8 cellular contexts compared by ENCODE assay signal in the genomic region with DNA sequence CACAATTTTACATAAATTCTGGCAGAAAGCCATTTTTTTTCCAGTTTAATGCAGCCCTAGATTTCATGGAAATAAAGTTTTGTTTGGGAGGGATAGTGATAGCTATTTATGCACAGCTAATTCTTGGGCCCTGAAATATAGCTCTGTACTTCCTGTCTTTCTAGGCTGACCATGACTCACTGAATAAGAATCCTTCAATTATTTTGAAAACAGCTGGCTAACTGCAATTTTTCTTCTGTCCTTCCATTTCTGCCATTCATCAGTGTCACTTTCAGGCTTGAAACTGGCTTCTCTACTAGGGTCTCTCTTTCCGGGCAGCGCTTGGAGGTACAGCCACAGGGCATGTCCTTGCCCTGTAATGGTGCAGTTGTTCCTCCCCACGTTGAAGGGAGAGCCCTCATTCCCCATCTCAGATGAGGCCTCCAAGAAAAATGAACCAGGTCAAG.
DNase-seq lines count a peak whose midpoint lies in the region; ATAC-seq, FAIRE-seq and TF ChIP-seq lines count a peak whose summit lies in the region.
"Had no signal": no experiment of that assay in that cellular context is flagged by ENCODE, and none has a peak within 500 bp of the region (broad histone marks: within the 10 kb centered on the region; RNA-seq: fewer than 3 reads in every experiment).

No MANE protein-coding gene starts in this region.

- no peak overlapping the region for H3K27ac ChIP-seq in K562 (ENCODE audit: extremely low read depth, low read depth, low read length)
- H3K27ac ChIP-seq in keratinocyte (ENCODE audit: control insufficient read depth, insufficient read depth, low read length): no peak overlapping the region
- peak overlapping the region; percentile 3 to 63 (median 30) for H3K27ac ChIP-seq in transverse colon

- H3K27me3 ChIP-seq in K562 (ENCODE audit: control insufficient read depth in 2 of 2, insufficient read depth in 2 of 2, low read length in 2 of 2): no peaks in the 10 kb centered on the region; a peak in 1 of 5 replicates
- no peaks in the 10 kb centered on the region for H3K27me3 ChIP-seq in keratinocyte (ENCODE audit: control insufficient read depth, extremely low read depth, insufficient read depth, low read length)
- no peaks in the 10 kb centered on the region for H3K27me3 ChIP-seq in transverse colon

- CTCF ChIA-PET in K562 (lab: Yijun Ruan, JAX; ENCODE audit: low intra/inter-chr PET ratio): no interaction called here

- H3K9me3 ChIP-seq in K562 (replicated peaks; ENCODE audit: control insufficient read depth, insufficient read depth, low read depth, low read length) (peaks cover 8% of the 10 kb centered on the region), keratinocyte (ENCODE audit: control insufficient read depth, low read depth, low read length) (peaks cover 4% of the 10 kb centered on the region), transverse colon (peaks cover 7 to 10% of the 10 kb centered on the region in 2 donors)

- peaks cover 7% of the 10 kb centered on the region for H3K9me3 Mint-ChIP-seq in activated T-helper 17 cell treated with anti-CD3 and anti-CD28 coated beads, Interleukin-2, amount 50 U/mL, for 72 hours

- TF ChIP-seq RAD21 in K562 (CRISPR knock-in tag; conservative IDR thresholded peaks at IDR 0.05 in 1 of 2, IDR thresholded peaks at IDR 0.05 in 1 of 2): no peak

- H3K36me3 Mint-ChIP-seq in activated T-helper 17 cell treated with anti-CD3 and anti-CD28 coated beads, Interleukin-2, amount 50 U/mL, for 72 hours (ENCODE audit: low read depth): no peaks in the 10 kb centered on the region

- BruUV-seq in K562 (replicated peaks; lab: Mats Ljungman, UMichigan): no TSS peak

- FAIRE-seq in K562 (lab: Jason Lieb, UNC) (no peak), keratinocyte (lab: Jason Lieb, UNC) (peak; percentile 70)

- no peak overlapping the region for H3K9ac ChIP-seq in K562 (ENCODE audit: insufficient read depth in 1 of 2, low read depth in 2 of 2, low read length in 2 of 2)
- H3K9ac ChIP-seq in keratinocyte (ENCODE audit: control insufficient read depth, extremely low read depth, insufficient read depth, low read length): no peak overlapping the region

- TF ChIP-seq CTCF in K562 (IDR thresholded peaks at IDR 0.05 in 2 of 3, conservative IDR thresholded peaks at IDR 0.05 in 1 of 3; ENCODE audit: insufficient read depth in 2 of 3, low read depth in 1 of 3, low read length in 3 of 3): no peak
- TF ChIP-seq CTCF in keratinocyte (optimal IDR thresholded peaks at IDR 0.05 in 1 of 3, IDR thresholded peaks at IDR 0.05 in 1 of 3, conservative IDR thresholded peaks at IDR 0.05 in 1 of 3; ENCODE audit: extremely low read depth in 1 of 3, insufficient read depth in 2 of 3, low read length in 3 of 3): no peak
- no peak for TF ChIP-seq CTCF in transverse colon (IDR thresholded peaks at IDR 0.05)

- TF ChIP-seq POLR2A in K562 (conservative IDR thresholded peaks at IDR 0.05): no peak
- TF ChIP-seq POLR2A in transverse colon (IDR thresholded peaks at IDR 0.05): no peak

- H3K27me3 Mint-ChIP-seq in activated T-helper 17 cell treated with anti-CD3 and anti-CD28 coated beads, Interleukin-2, amount 50 U/mL, for 72 hours: no peaks in the 10 kb centered on the region

- peak; percentile 86 for DNase-seq in HT1080 (ENCODE audit: low read depth)
- DNase-seq in K562 (ENCODE audit: extremely low read depth in 1 of 4, low spot score in 3 of 4): no peak
- DNase-seq in keratinocyte (ENCODE audit: low read depth, low spot score): no peak
- DNase-seq in transverse colon: no peak
- DNase-seq in D341Med (ENCODE audit: low spot score): no peak
- no peak for DNase-seq in GDM1 (lab: John Stamatoyannopoulos, UW)

- no peak overlapping the region for H3K4me3 Mint-ChIP-seq in activated T-helper 17 cell treated with anti-CD3 and anti-CD28 coated beads, Interleukin-2, amount 50 U/mL, for 72 hours

- intact Hi-C loops in K562 (cut with micrococcal nuclease) (no loop called here), transverse colon (cut with DNase I; ENCODE audit: low total_unique reads) (no loop called here)

- no peak overlapping the region for H3K4me2 ChIP-seq in K562 (ENCODE audit: insufficient read depth, low read length)
- peak overlapping the region; percentile 30 for H3K4me2 ChIP-seq in keratinocyte (ENCODE audit: control insufficient read depth, extremely low read depth, insufficient read depth, low read depth, low read length)

- POLR2A ChIA-PET in K562 (lab: Yijun Ruan, JAX): no interaction called here

- H3K9me1 ChIP-seq in K562 (ENCODE audit: control insufficient read depth, insufficient read depth, low read length) (no peaks in the 10 kb centered on the region), keratinocyte (ENCODE audit: control insufficient read depth, extremely low read depth, insufficient read depth, low read length) (no peaks in the 10 kb centered on the region)

- no peak overlapping the region for H3K4me3 ChIP-seq in K562
- H3K4me3 ChIP-seq in keratinocyte (ENCODE audit: control insufficient read depth in 2 of 3, extremely low read depth in 1 of 3, insufficient read depth in 2 of 3, low read depth in 1 of 3, low read length in 3 of 3): peak overlapping the region in 1 of 3 experiments; percentile 10
- H3K4me3 ChIP-seq in transverse colon: no peak overlapping the region

- in situ Hi-C loops in K562 (cut with MboI) (no loop called here), transverse colon (cut with MboI; ENCODE audit: low pct_ligation_motif_present in 1 of 4, low pct_unique_long_range_greater_than_20kb in 1 of 4, low sequenced_read_pairs in 3 of 4) (no loop called here)

- H3K36me3 ChIP-seq in K562 (ENCODE audit: control insufficient read depth, insufficient read depth, low read length) (no peaks in the 10 kb centered on the region), keratinocyte (ENCODE audit: control insufficient read depth in 2 of 2, extremely low read depth in 1 of 2, insufficient read depth in 2 of 2, low read length in 2 of 2) (no peaks in the 10 kb centered on the region), transverse colon (no peaks in the 10 kb centered on the region)

- no peak for ATAC-seq in K562
- no peak for ATAC-seq in activated T-helper 17 cell treated with anti-CD3 and anti-CD28 coated beads, Interleukin-2, amount 50 U/mL, for 72 hours (replicated peaks)
- ATAC-seq: Panc1 had no signal

- H2AFZ ChIP-seq in K562 (ENCODE audit: low read depth, low read length): no peak overlapping the region
- no peak overlapping the region for H2AFZ ChIP-seq in keratinocyte (ENCODE audit: control insufficient read depth, low read length)

- dilution Hi-C loops in keratinocyte (cut with MboI; ENCODE audit: extremely low pct_ligation_motif_present, low sequenced_read_pairs): no loop called here

- TF ChIP-seq EP300 in K562 (IDR thresholded peaks at IDR 0.05; ENCODE audit: low read length) (no peak), transverse colon (IDR thresholded peaks at IDR 0.05; ENCODE audit: low read depth) (no peak)

- 11% methylated on average over 3 of the region's 3 CpGs for WGBS in K562 (ENCODE audit: insufficient coverage, low coverage, missing lambda C conversion rate)
- WGBS in transverse colon (ENCODE audit: low coverage in 1 of 2), 2 donors: 54 to 100% methylated on average over 2 to 3 of the region's 3 CpGs

- H3K79me2 ChIP-seq in K562 (ENCODE audit: control insufficient read depth, insufficient read depth, low read length) (no peaks in the 10 kb centered on the region), keratinocyte (ENCODE audit: control insufficient read depth, insufficient read depth, low read length) (no peaks in the 10 kb centered on the region)

- H4K20me1 ChIP-seq in K562 (replicated peaks; ENCODE audit: control insufficient read depth, insufficient read depth, low read length) (no peaks in the 10 kb centered on the region), keratinocyte (ENCODE audit: control insufficient read depth, extremely low read depth, insufficient read depth, low read length) (no peaks in the 10 kb centered on the region)

- no peak overlapping the region for H3K27ac Mint-ChIP-seq in activated T-helper 17 cell treated with anti-CD3 and anti-CD28 coated beads, Interleukin-2, amount 50 U/mL, for 72 hours

- H3K4me1 ChIP-seq in K562 (replicated peaks in 1 of 2; ENCODE audit: control insufficient read depth in 2 of 2, insufficient read depth in 2 of 2, low read length in 2 of 2) (no peaks in the 10 kb centered on the region), keratinocyte (ENCODE audit: control insufficient read depth, extremely low read depth, insufficient read depth, low read length) (peaks cover 30% of the 10 kb centered on the region), transverse colon (peaks cover 0 to 13% (median 6%) of the 10 kb centered on the region in 4 donors)

- no peaks in the 10 kb centered on the region for H3K4me1 Mint-ChIP-seq in activated T-helper 17 cell treated with anti-CD3 and anti-CD28 coated beads, Interleukin-2, amount 50 U/mL, for 72 hours

TF ChIP-seq in K562, 482 proteins besides CTCF, POLR2A, EP300 and RAD21 (continues in another document):
- TF ChIP-seq, protein P1, sequence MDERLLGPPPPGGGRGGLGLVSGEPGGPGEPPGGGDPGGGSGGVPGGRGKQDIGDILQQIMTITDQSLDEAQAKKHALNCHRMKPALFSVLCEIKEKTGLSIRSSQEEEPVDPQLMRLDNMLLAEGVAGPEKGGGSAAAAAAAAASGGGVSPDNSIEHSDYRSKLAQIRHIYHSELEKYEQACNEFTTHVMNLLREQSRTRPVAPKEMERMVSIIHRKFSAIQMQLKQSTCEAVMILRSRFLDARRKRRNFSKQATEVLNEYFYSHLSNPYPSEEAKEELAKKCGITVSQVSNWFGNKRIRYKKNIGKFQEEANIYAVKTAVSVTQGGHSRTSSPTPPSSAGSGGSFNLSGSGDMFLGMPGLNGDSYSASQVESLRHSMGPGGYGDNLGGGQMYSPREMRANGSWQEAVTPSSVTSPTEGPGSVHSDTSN (CRISPR knock-in tag; IDR thresholded peaks at IDR 0.05; ENCODE audit: low read depth): no peak
- TF ChIP-seq, protein P1 (tag; conservative IDR thresholded peaks at IDR 0.05; ENCODE audit: low read depth): 0 out of 2 replicates have a peak, but pooled peaks have one; percentile 30
- TF ChIP-seq DNMT1 (IDR thresholded peaks at IDR 0.05) (no peak), MEIS2 (IDR thresholded peaks at IDR 0.05; ENCODE audit: partially characterized antibody) (peak; percentile 57), LEF1 (IDR thresholded peaks at IDR 0.05) (no peak)

Comparison
In these comparisons a context has a peak if more than half of its experiments do, and no peak if none do; other contexts are left out.
1. H3K27ac ChIP-seq: peak in transverse colon (4 of 4); none in K562 (single experiment) and keratinocyte (single experiment).